ENCODE assay signal across 35 cellular contexts in genomic region chr5:3030511-3031165, GRCh38.
"Had no signal": no experiment of that assay in that cellular context is flagged by ENCODE, and none has a peak within 500 bp of the region (broad histone marks: within the 10 kb centered on the region; RNA-seq: fewer than 3 reads in every experiment).

No MANE protein-coding gene starts in this region.

- ATAC-seq: activated CD4-positive, CD25-positive, alpha-beta regulatory T cell treated with anti-CD3 and anti-CD28 coated beads, Interleukin-2, amount 50 U/mL, for 24 hours; activated CD8-positive, alpha-beta T cell treated with anti-CD3 and anti-CD28 coated beads for 36 hours; activated naive CD8-positive, alpha-beta T cell treated with anti-CD3 and anti-CD28 coated beads, Interleukin-2, amount 50 U/mL, for 24 hours; activated T-cell treated with anti-CD3 and anti-CD28 coated beads, Interleukin-2, amount 50 U/mL, for 4 hours; body of pancreas; gastrocnemius medialis; T-helper 17 cell had no signal

- H3K4me3 Mint-ChIP-seq: activated B cell treated with CpG ODN at 0.5 μM for 24 hours; activated CD8-positive, alpha-beta T cell treated with anti-CD3 and anti-CD28 coated beads for 36 hours; activated naive CD4-positive, alpha-beta T cell treated with anti-CD3 and anti-CD28 coated beads for 36 hours; activated naive CD4-positive, alpha-beta T cell treated with anti-CD3 and anti-CD28 coated beads, Interleukin-2, amount 50 U/mL, for 24 hours; activated naive CD8-positive, alpha-beta T cell treated with anti-CD3 and anti-CD28 coated beads for 36 hours; activated naive CD8-positive, alpha-beta T cell treated with anti-CD3 and anti-CD28 coated beads, Interleukin-2, amount 50 U/mL, for 24 hours; activated T-cell treated with anti-CD3 and anti-CD28 coated beads, Interleukin-2, amount 50 U/mL, for 4 hours; T-helper 17 cell; T-helper 2 cell treated with Interferon-gamma antibody and Interleukin-4, amounts not matched to agents 5 μg/mL and 100 μg/mL, for 36 hours had no signal

- H3K4me1 Mint-ChIP-seq: activated B cell treated with CpG ODN at 0.5 μM for 24 hours; activated naive CD4-positive, alpha-beta T cell treated with anti-CD3 and anti-CD28 coated beads, Interleukin-2, amount 50 U/mL, for 24 hours; activated naive CD8-positive, alpha-beta T cell treated with anti-CD3 and anti-CD28 coated beads for 36 hours; activated naive CD8-positive, alpha-beta T cell treated with anti-CD3 and anti-CD28 coated beads, Interleukin-2, amount 50 U/mL, for 24 hours; T-helper 17 cell had no signal

- H3K27ac Mint-ChIP-seq: activated B cell treated with CpG ODN at 0.5 μM for 24 hours; activated CD8-positive, alpha-beta T cell treated with anti-CD3 and anti-CD28 coated beads for 36 hours; activated naive CD4-positive, alpha-beta T cell treated with anti-CD3 and anti-CD28 coated beads for 36 hours; activated naive CD4-positive, alpha-beta T cell treated with anti-CD3 and anti-CD28 coated beads, Interleukin-2, amount 50 U/mL, for 24 hours; activated naive CD8-positive, alpha-beta T cell treated with anti-CD3 and anti-CD28 coated beads for 36 hours; activated naive CD8-positive, alpha-beta T cell treated with anti-CD3 and anti-CD28 coated beads, Interleukin-2, amount 50 U/mL, for 24 hours; activated T-helper 2 cell treated with anti-CD3 and anti-CD28 coated beads, Interferon-gamma antibody, Interleukin-2, Interleukin-4, amounts not matched to agents 10 μg/mL and 5 μg/mL and 100 μg/mL, durations not matched to agents 14 hours and 24 hours and 36 hours; T-helper 17 cell; T-helper 2 cell treated with Interferon-gamma antibody and Interleukin-4, amounts not matched to agents 5 μg/mL and 100 μg/mL, for 36 hours had no signal

- H3K27me3 ChIP-seq: adrenal gland, body of pancreas, gastrocnemius medialis, heart left ventricle had no signal

- DNase-seq: activated B cell treated with CpG ODN at 0.5 μM for 24 hours; activated CD4-positive, alpha-beta T cell treated with anti-CD3 and anti-CD28 coated beads for 48 hours; activated CD4-positive, alpha-beta T cell treated with anti-CD3 and anti-CD28 coated beads, Interleukin-2, amount 50 U/mL, for 1 hour; activated CD4-positive, alpha-beta T cell treated with anti-CD3 and anti-CD28 coated beads, Interleukin-2, amount 50 U/mL, for 48 hours; activated CD8-positive, alpha-beta memory T cell treated with anti-CD3 and anti-CD28 coated beads for 24 hours; activated CD8-positive, alpha-beta T cell treated with anti-CD3 and anti-CD28 coated beads for 36 hours; activated effector memory CD4-positive, alpha-beta T cell treated with anti-CD3 and anti-CD28 coated beads, Interleukin-2, amount 50 U/mL, for 16 hours; activated naive CD4-positive, alpha-beta T cell treated with anti-CD3 and anti-CD28 coated beads for 36 hours; activated naive CD8-positive, alpha-beta T cell treated with anti-CD3 and anti-CD28 coated beads for 36 hours; activated naive CD8-positive, alpha-beta T cell treated with anti-CD3 and anti-CD28 coated beads, Interleukin-2, amount 50 U/mL, for 24 hours; activated T-cell treated with anti-CD3 and anti-CD28 coated beads, Interleukin-2, amount 50 U/mL, for 4 hours; amygdala; aorta; body of pancreas; caudate nucleus; cortex of kidney; dermis blood vessel endothelial cell; effector CD8-positive, alpha-beta T cell; foreskin fibroblast; gastrocnemius medialis; glutamatergic neuron; heart left ventricle; T-helper 1 cell; T-helper 17 cell; T1000; WERI-Rb-1 had no signal

- H3K36me3 Mint-ChIP-seq: activated naive CD4-positive, alpha-beta T cell treated with anti-CD3 and anti-CD28 coated beads, Interleukin-2, amount 50 U/mL, for 24 hours; activated naive CD8-positive, alpha-beta T cell treated with anti-CD3 and anti-CD28 coated beads for 36 hours had no signal

- H3K36me3 ChIP-seq: adrenal gland, gastrocnemius medialis, heart left ventricle, WERI-Rb-1 had no signal

- H3K4me1 ChIP-seq: adrenal gland, body of pancreas, gastrocnemius medialis, heart left ventricle had no signal

- H3K4me3 ChIP-seq: adrenal gland, body of pancreas, gastrocnemius medialis, heart left ventricle had no signal

- H3K9me3 ChIP-seq: adrenal gland, body of pancreas, gastrocnemius medialis had no signal

- H3K9me3 Mint-ChIP-seq: activated B cell treated with CpG ODN at 0.5 μM for 24 hours; activated naive CD4-positive, alpha-beta T cell treated with anti-CD3 and anti-CD28 coated beads, Interleukin-2, amount 50 U/mL, for 24 hours; activated naive CD8-positive, alpha-beta T cell treated with anti-CD3 and anti-CD28 coated beads for 36 hours; activated naive CD8-positive, alpha-beta T cell treated with anti-CD3 and anti-CD28 coated beads, Interleukin-2, amount 50 U/mL, for 24 hours had no signal

- H3K27ac ChIP-seq: adrenal gland, body of pancreas, epithelial cell of prostate, gastrocnemius medialis, heart left ventricle, WERI-Rb-1 had no signal

- H3K27me3 Mint-ChIP-seq: activated B cell treated with CpG ODN at 0.5 μM for 24 hours; activated CD8-positive, alpha-beta T cell treated with anti-CD3 and anti-CD28 coated beads for 36 hours; activated naive CD4-positive, alpha-beta T cell treated with anti-CD3 and anti-CD28 coated beads, Interleukin-2, amount 50 U/mL, for 24 hours; activated naive CD8-positive, alpha-beta T cell treated with anti-CD3 and anti-CD28 coated beads, Interleukin-2, amount 50 U/mL, for 24 hours; T-helper 17 cell had no signal

- FAIRE-seq: colon, endometrium, endothelial cell of umbilical vein had no signal
